ENCODE assay signal across 27 cellular contexts in the genomic region with DNA sequence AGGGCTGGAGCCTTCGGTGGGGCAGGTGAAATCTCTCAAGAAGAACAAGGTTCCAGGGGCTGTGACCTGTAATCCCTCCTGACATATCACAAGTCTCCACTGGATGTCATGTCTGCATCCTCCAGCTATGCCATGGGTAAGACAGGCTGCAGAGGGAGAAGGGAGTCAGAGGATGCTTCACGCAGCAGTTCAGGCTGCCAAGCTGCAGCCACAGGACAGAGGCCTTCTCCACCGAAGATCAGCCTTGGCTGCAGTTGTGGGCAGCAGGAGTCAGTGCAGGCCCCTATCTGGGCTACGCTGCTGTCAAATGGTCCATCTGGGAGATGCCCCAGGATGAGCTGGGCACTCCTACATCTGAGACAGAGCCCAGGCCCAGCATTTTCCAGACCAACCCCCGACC. TPM values are rescaled to one million over a fixed set of nuclear protein-coding genes. Genes with fewer than 3 reads are reported as not detected.
DNase-seq lines count a peak whose midpoint lies in the region; ATAC-seq and TF ChIP-seq lines count a peak whose summit lies in the region.
"Had no signal": no experiment of that assay in that cellular context is flagged by ENCODE, and none has a peak within 500 bp of the region (broad histone marks: within the 10 kb centered on the region; RNA-seq: fewer than 3 reads in every experiment).

No MANE protein-coding gene starts in this region.

- H3K4me1 ChIP-seq in endodermal cell (ENCODE audit: control insufficient read depth, insufficient read depth, low read length): peaks cover 19% of the 10 kb centered on the region
- peaks cover 75% of the 10 kb centered on the region for H3K4me1 ChIP-seq in skeletal muscle satellite cell (ENCODE audit: control insufficient read depth, insufficient read depth, low read length)
- H3K4me1 ChIP-seq: HAP-1 had no signal

- 83 to 100% methylated on average over 3 to 5 of the region's 5 CpGs for WGBS in endodermal cell (ENCODE audit: insufficient coverage in 1 of 2, insufficient read length in 1 of 2), 2 experiments

- peak overlapping the region; percentile 22 for H3K27ac ChIP-seq in AG04450 (ENCODE audit: low read depth, low read length)
- no peak overlapping the region for H3K27ac ChIP-seq in endodermal cell (ENCODE audit: low read depth, low read length)
- H3K27ac ChIP-seq: HL-60, left lung had no signal

- no peak for ATAC-seq in GM21526 (IDR thresholded peaks at IDR 0.05; ENCODE audit: low FRiP score, unreplicated experiment)
- ATAC-seq in natural killer cell: no peak
- ATAC-seq: left lung had no signal

- H3K4me3 ChIP-seq in AG04450 (ENCODE audit: low read depth, low read length) (no peak overlapping the region), endodermal cell (ENCODE audit: low read length) (no peak overlapping the region), skeletal muscle satellite cell (ENCODE audit: low read length) (no peak overlapping the region)
- H3K4me3 ChIP-seq: HAP-1, left lung had no signal

- H3K4me2 ChIP-seq in skeletal muscle satellite cell (ENCODE audit: low read length): peak overlapping the region; percentile 26

- no peak for DNase-seq in AG04450 (ENCODE audit: low read depth, low spot score)
- peak; percentile 38 for DNase-seq in M059J (ENCODE audit: low read depth)
- peak; percentile 41 for DNase-seq in endodermal cell
- no peak for DNase-seq in natural killer cell
- DNase-seq in NAMALWA (ENCODE audit: low spot score): no peak
- DNase-seq: activated CD4-positive, alpha-beta T cell treated with anti-CD3 and anti-CD28 coated beads, Interleukin-2, amount 50 U/mL, for 1 hour; activated naive CD4-positive, alpha-beta T cell treated with anti-CD3 and anti-CD28 coated beads, Interleukin-2, amount 10 ng/mL, durations not matched to agents 7 days and 5 days; amniotic stem cell; Kasumi-1; left lung; NCI-H1092 treated with DMSO at 0.1 percent for 48 hours; NCI-H2029 treated with DMSO at 0.1 percent for 48 hours; NCI-H2227 treated with DMSO at 0.1 percent for 48 hours; NCI-H774; RPMI8226; small intestine; stimulated activated CD4-positive, alpha-beta T cell treated with anti-CD3 and anti-CD28 coated beads, Interleukin-1b, Interleukin-23, amount 100 ng/mL, for 48 hours; substantia nigra; T-helper 9 cell had no signal

- H3K9me3 Mint-ChIP-seq in endodermal cell (no peaks in the 10 kb centered on the region), natural killer cell (no peaks in the 10 kb centered on the region)
- H3K9me3 Mint-ChIP-seq: activated naive CD4-positive, alpha-beta T cell treated with anti-CD3 and anti-CD28 coated beads, Interleukin-2, amount 10 ng/mL, durations not matched to agents 7 days and 5 days; activated T-helper 1 cell treated with anti-CD3 and anti-CD28 coated beads, Interleukin-12 subunit alpha, Interleukin-12 subunit beta, Interleukin-2, Interleukin-4 antibody, amounts not matched to agents 30 ng/mL and 10 ng/mL and 1 ng/mL, durations not matched to agents 14 hours and 24 hours and 36 hours; central memory CD8-positive, alpha-beta T cell; nephron had no signal

- no peak overlapping the region for H3K9ac ChIP-seq in endodermal cell (ENCODE audit: extremely low read depth, low read length, poor library complexity, severe bottlenecking)
- H3K9ac ChIP-seq in skeletal muscle satellite cell (ENCODE audit: low read depth, low read length): no peak overlapping the region

- H3K27me3 ChIP-seq in AG04450 (ENCODE audit: control insufficient read depth, insufficient read depth, low read length) (no peaks in the 10 kb centered on the region), endodermal cell (ENCODE audit: control insufficient read depth, insufficient read depth, low read length, poor library complexity, severe bottlenecking) (no peaks in the 10 kb centered on the region), skeletal muscle satellite cell (ENCODE audit: control insufficient read depth, insufficient read depth, low read length) (no peaks in the 10 kb centered on the region)
- H3K27me3 ChIP-seq: left lung had no signal

- intact Hi-C loops in natural killer cell (cut with micrococcal nuclease): no loop called here

- no peaks in the 10 kb centered on the region for H3K27me3 Mint-ChIP-seq in endodermal cell (ENCODE audit: insufficient read depth)
- no peaks in the 10 kb centered on the region for H3K27me3 Mint-ChIP-seq in natural killer cell (ENCODE audit: low read depth in 2 of 2)
- H3K27me3 Mint-ChIP-seq: progenitor cell of endocrine pancreas had no signal

- H3K4me1 Mint-ChIP-seq in endodermal cell: peaks cover 55% of the 10 kb centered on the region
- H3K4me1 Mint-ChIP-seq in natural killer cell: peaks cover 0 to 7% of the 10 kb centered on the region in 2 donors
- H3K4me1 Mint-ChIP-seq: activated naive CD4-positive, alpha-beta T cell treated with anti-CD3 and anti-CD28 coated beads, Interleukin-2, amount 10 ng/mL, durations not matched to agents 7 days and 5 days had no signal

- POLR2A ChIA-PET in AG04450 (lab: Yijun Ruan, JAX): no interaction called here

- H3K27ac Mint-ChIP-seq in endodermal cell (no peak overlapping the region), natural killer cell (no peak overlapping the region)
- H3K27ac Mint-ChIP-seq: activated naive CD4-positive, alpha-beta T cell treated with anti-CD3 and anti-CD28 coated beads, Interleukin-2, amount 10 ng/mL, durations not matched to agents 7 days and 5 days; activated T-helper 1 cell treated with anti-CD3 and anti-CD28 coated beads, Interleukin-12 subunit alpha, Interleukin-12 subunit beta, Interleukin-2, Interleukin-4 antibody, amounts not matched to agents 30 ng/mL and 10 ng/mL and 1 ng/mL, durations not matched to agents 14 hours and 24 hours and 36 hours; nephron; progenitor cell of endocrine pancreas had no signal

- peaks cover 5% of the 10 kb centered on the region for H3K36me3 ChIP-seq in endodermal cell (ENCODE audit: control insufficient read depth, insufficient read depth, low read length)
- H3K36me3 ChIP-seq in skeletal muscle satellite cell (ENCODE audit: insufficient read depth, low read length): no peaks in the 10 kb centered on the region
- H3K36me3 ChIP-seq: HAP-1, left lung had no signal

- CTCF ChIA-PET in AG04450 (lab: Charles Lee): no interaction called here

- H3K36me3 Mint-ChIP-seq in endodermal cell (ENCODE audit: low read depth): peaks cover 16% of the 10 kb centered on the region
- no peaks in the 10 kb centered on the region for H3K36me3 Mint-ChIP-seq in natural killer cell
- H3K36me3 Mint-ChIP-seq: activated naive CD4-positive, alpha-beta T cell treated with anti-CD3 and anti-CD28 coated beads, Interleukin-2, amount 10 ng/mL, durations not matched to agents 7 days and 5 days had no signal

- TF ChIP-seq CTCF in AG04450 (IDR thresholded peaks at IDR 0.05; ENCODE audit: low read depth, low read length) (no peak), endodermal cell (conservative IDR thresholded peaks at IDR 0.05) (no peak), natural killer cell (IDR thresholded peaks at IDR 0.05) (no peak)

- H3K9me3 ChIP-seq in AG04450 (ENCODE audit: control insufficient read depth, insufficient read depth, low read length) (peaks cover 7% of the 10 kb centered on the region), endodermal cell (ENCODE audit: control insufficient read depth, low read length) (no peaks in the 10 kb centered on the region), skeletal muscle satellite cell (replicated peaks; ENCODE audit: low read length) (no peaks in the 10 kb centered on the region)
- H3K9me3 ChIP-seq: HAP-1, left lung had no signal

- no peak overlapping the region for H3K4me3 Mint-ChIP-seq in endodermal cell
- H3K4me3 Mint-ChIP-seq in natural killer cell: no peak overlapping the region
- H3K4me3 Mint-ChIP-seq: activated naive CD4-positive, alpha-beta T cell treated with anti-CD3 and anti-CD28 coated beads, Interleukin-2, amount 10 ng/mL, durations not matched to agents 7 days and 5 days; activated T-helper 1 cell treated with anti-CD3 and anti-CD28 coated beads, Interleukin-12 subunit alpha, Interleukin-12 subunit beta, Interleukin-2, Interleukin-4 antibody, amounts not matched to agents 30 ng/mL and 10 ng/mL and 1 ng/mL, durations not matched to agents 14 hours and 24 hours and 36 hours; central memory CD8-positive, alpha-beta T cell; nephron had no signal

RNA-seq across cellular contexts. Expression of a gene that starts 25.0 kb away (rescaled TPM):
- polyA plus RNA-seq in AG04450 (2011; rRNA removed): 928 and 935 TPM in 2 replicates
- 350 and 365 TPM in 2 replicates for polyA minus RNA-seq in AG04450 (2011; rRNA and poly(A)+ RNA removed)
- total RNA-seq in M059J (2014; rRNA removed; shearing (Covaris generic)): 967 and 1,045 TPM in 2 replicates
- total RNA-seq in endodermal cell (10 to 100 TPM; 18.8 to 42.6 TPM), natural killer cell (under 1 TPM in 2 of 3 donors, not detected in 1; 0.16 to 0.70 TPM)
- polyA plus RNA-seq in endodermal cell (2013, experiment 1 of 2): 57.9 TPM
- polyA plus RNA-seq in endodermal cell (2013, experiment 2 of 2): 51.3 TPM
- 11.8 and 17.0 TPM in 2 replicates for total RNA-seq in skeletal muscle satellite cell (2012; rRNA removed)
- total RNA-seq: activated T-helper 1 cell treated with anti-CD3 and anti-CD28 coated beads, Interleukin-12 subunit alpha, Interleukin-12 subunit beta, Interleukin-2, Interleukin-4 antibody, amounts not matched to agents 30 ng/mL and 10 ng/mL and 1 ng/mL, durations not matched to agents 14 hours and 24 hours and 36 hours had no signal

Comparison
In these comparisons a context has a peak if more than half of its experiments do, and no peak if none do; other contexts are left out.
1. DNase-seq: peak in M059J (single experiment) and endodermal cell (single experiment); none in AG04450 (single experiment), natural killer cell (single experiment) and NAMALWA (single experiment).
2. RNA of a gene that starts 25.0 kb away (total RNA-seq): 967 to 1,045 TPM in M059J; 18.8 to 42.6 TPM in endodermal cell and 0.16 to 0.70 TPM in natural killer cell; every median in the first group is over 10 times any median in the second.